Comparison of ENCODE assay signal across 26 cellular contexts in genomic region chr1:50488876-50489275, GRCh38.
"Had no signal": no experiment of that assay in that cellular context is flagged by ENCODE, and none has a peak within 500 bp of the region (broad histone marks: within the 10 kb centered on the region; RNA-seq: fewer than 3 reads in every experiment).

No MANE protein-coding gene starts in this region.

- H3K4me2 ChIP-seq: neural progenitor cell, smooth muscle cell had no signal

- H3K9me3 ChIP-seq: left lung, lower lobe of right lung, neutrophil, right atrium auricular region, right lobe of liver, suprapubic skin, thoracic aorta, tibial artery, upper lobe of right lung had no signal

- DNase-seq: hippocampal formation; kidney; left colon; left lung; lower lobe of right lung; mammary epithelial cell; mesenchymal stem cell; naive thymus-derived CD8-positive, alpha-beta T cell; nephron progenitor cell; occipital lobe; right lobe of liver; stimulated activated CD4-positive, alpha-beta T cell treated with anti-CD3 and anti-CD28 coated beads, Interleukin-1b, Interleukin-23, amount 100 ng/mL, for 48 hours; stimulated activated CD4-positive, alpha-beta T cell treated with anti-CD3 and anti-CD28 coated beads, Interleukin-2, amount 100 ng/mL, for 48 hours; stimulated activated CD4-positive, alpha-beta T cell treated with anti-CD3 and anti-CD28 coated beads, Interleukin-4, amount 100 ng/mL, for 4 hours; stimulated activated CD8-positive, alpha-beta memory T cell treated with anti-CD3 and anti-CD28 coated beads, Interleukin-4, amount 100 ng/mL, for 48 hours; stimulated activated naive CD4-positive, alpha-beta T cell treated with Interleukin-2 at 50 U/mL for 16 hours; tibial artery; upper lobe of right lung had no signal

- H3K4me3 ChIP-seq: left lung, lower lobe of right lung, neural progenitor cell, right atrium auricular region, right lobe of liver, smooth muscle cell, suprapubic skin, thoracic aorta, tibial artery, upper lobe of right lung had no signal

- H3K4me1 ChIP-seq: left lung, lower lobe of right lung, neural progenitor cell, parathyroid adenoma, right atrium auricular region, right lobe of liver, suprapubic skin, tibial artery, upper lobe of right lung had no signal

- H2AFZ ChIP-seq: neural progenitor cell, parathyroid adenoma had no signal

- H3K27ac ChIP-seq: left lung, lower lobe of right lung, neural progenitor cell, neutrophil, parathyroid adenoma, right atrium auricular region, right lobe of liver, suprapubic skin, thoracic aorta, tibial artery, upper lobe of right lung had no signal

- ATAC-seq: left colon; left lung; lower lobe of right lung; naive thymus-derived CD8-positive, alpha-beta T cell; right lobe of liver; stimulated activated memory B cell treated with anti-CD40 and anti-IgM and Interleukin-4, amounts not matched to agents 10 μg/mL and 1 μg/mL and 100 μg/mL, for 72 hours; upper lobe of right lung had no signal

- H3K36me3 ChIP-seq: neural progenitor cell, neutrophil had no signal

- H3K27me3 ChIP-seq: left lung, neural progenitor cell, neutrophil, right atrium auricular region, right lobe of liver, suprapubic skin, tibial artery, upper lobe of right lung had no signal

- H3K9ac ChIP-seq: neural progenitor cell, parathyroid adenoma had no signal
